9 cellular contexts compared by ENCODE assay signal in genomic region chr16:19521471-19522368, GRCh38. TPM values are rescaled to one million over a fixed set of nuclear protein-coding genes. Genes with fewer than 3 reads are reported as not detected.
DNase-seq lines count a peak whose midpoint lies in the region; ATAC-seq, FAIRE-seq and TF ChIP-seq lines count a peak whose summit lies in the region.
"Had no signal": no experiment of that assay in that cellular context is flagged by ENCODE, and none has a peak within 500 bp of the region (broad histone marks: within the 10 kb centered on the region; RNA-seq: fewer than 3 reads in every experiment).

A gene with protein sequence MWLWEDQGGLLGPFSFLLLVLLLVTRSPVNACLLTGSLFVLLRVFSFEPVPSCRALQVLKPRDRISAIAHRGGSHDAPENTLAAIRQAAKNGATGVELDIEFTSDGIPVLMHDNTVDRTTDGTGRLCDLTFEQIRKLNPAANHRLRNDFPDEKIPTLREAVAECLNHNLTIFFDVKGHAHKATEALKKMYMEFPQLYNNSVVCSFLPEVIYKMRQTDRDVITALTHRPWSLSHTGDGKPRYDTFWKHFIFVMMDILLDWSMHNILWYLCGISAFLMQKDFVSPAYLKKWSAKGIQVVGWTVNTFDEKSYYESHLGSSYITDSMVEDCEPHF (minus strand): TSS chr16:19522098. CDS start chr16:19521964, 134 bp downstream.

- ATAC-seq in GM18870 (IDR thresholded peaks at IDR 0.05; ENCODE audit: unreplicated experiment): peak; percentile 53
- ATAC-seq in HG03135 (IDR thresholded peaks at IDR 0.05; ENCODE audit: unreplicated experiment): peak; percentile 73

- no peaks in the 10 kb centered on the region for H3K27me3 ChIP-seq in AG04450 (ENCODE audit: control insufficient read depth, insufficient read depth, low read length)
- H3K27me3 ChIP-seq in bronchial epithelial cell (ENCODE audit: control insufficient read depth, insufficient read depth, low read length): no peaks in the 10 kb centered on the region

- FAIRE-seq in bronchial epithelial cell (lab: Jason Lieb, UNC): no peak
- FAIRE-seq: colon had no signal

- DNase-seq in AG04450 (ENCODE audit: low read depth, low spot score) (peak; percentile 62), NCI-H2196 (lab: John Stamatoyannopoulos, UW; ENCODE audit: unreplicated experiment) (peak; percentile 93), bronchial epithelial cell (ENCODE audit: low read depth) (peak; percentile 75), iPS-NIHi7 (ENCODE audit: extremely low spot score) (peak; percentile 97), smooth muscle cell of the brain vasculature (ENCODE audit: low read depth, low spot score) (peak; percentile 49)

- H3K27ac ChIP-seq in AG04450 (ENCODE audit: low read depth, low read length): peak within 1 kb of the TSS; percentile 84

- CTCF ChIA-PET in AG04450 (lab: Charles Lee): interaction anchor here (0.6 to 3.0 kb wide), 2 partner anchors 11 to 19 kb away, joined by 3 to 20 read pairs; no protein-coding TSS in a partner anchor

- no peaks in the 10 kb centered on the region for H3K36me3 ChIP-seq in bronchial epithelial cell (ENCODE audit: control insufficient read depth, insufficient read depth, low read length)

- peak; percentile 49 for TF ChIP-seq CTCF in AG04450 (IDR thresholded peaks at IDR 0.05; ENCODE audit: low read depth, low read length)
- peak; percentile 14; the same call in 1 of the 2 replicates for TF ChIP-seq CTCF in WI38 (IDR thresholded peaks at IDR 0.05; ENCODE audit: low read depth, low read length)
- TF ChIP-seq CTCF in bronchial epithelial cell (IDR thresholded peaks at IDR 0.05; ENCODE audit: insufficient read depth, low read length, severe bottlenecking): peak; percentile 46

- POLR2A ChIA-PET in AG04450 (lab: Yijun Ruan, JAX): interaction anchor here (0.6 to 1.4 kb wide), 2 partner anchors 34 to 467 kb away, joined by 5 to 9 read pairs; partner anchors contain the start of gene VPS35L

- H3K9me3 ChIP-seq in AG04450 (ENCODE audit: control insufficient read depth, insufficient read depth, low read length): no peaks in the 10 kb centered on the region; the same call in 1 of the 2 replicates

- H3K4me3 ChIP-seq in AG04450 (ENCODE audit: low read depth, low read length): peak within 1 kb of the TSS; percentile 88
- peak within 1 kb of the TSS; percentile 74 for H3K4me3 ChIP-seq in WI38 (ENCODE audit: low read depth, low read length)
- H3K4me3 ChIP-seq in bronchial epithelial cell (ENCODE audit: low read depth, low read length): peak within 1 kb of the TSS; percentile 84

RNA-seq across cellular contexts. Expression of the gene that starts here (rescaled TPM):
- polyA plus RNA-seq in AG04450 (2011; rRNA removed): 89.7 and 100 TPM in 2 replicates
- 36.1 and 36.8 TPM in 2 replicates for polyA minus RNA-seq in AG04450 (2011; rRNA and poly(A)+ RNA removed)
- 111 and 124 TPM in 2 replicates for total RNA-seq in bronchial epithelial cell

Comparison
In these comparisons a context has a peak if more than half of its experiments do, and no peak if none do; other contexts are left out.
1. Peak in every context shown above with its lines: DNase-seq, ATAC-seq, H3K4me3 ChIP-seq and H3K27ac ChIP-seq.